ENCODE assay signal across 4 cellular contexts in the genomic region with DNA sequence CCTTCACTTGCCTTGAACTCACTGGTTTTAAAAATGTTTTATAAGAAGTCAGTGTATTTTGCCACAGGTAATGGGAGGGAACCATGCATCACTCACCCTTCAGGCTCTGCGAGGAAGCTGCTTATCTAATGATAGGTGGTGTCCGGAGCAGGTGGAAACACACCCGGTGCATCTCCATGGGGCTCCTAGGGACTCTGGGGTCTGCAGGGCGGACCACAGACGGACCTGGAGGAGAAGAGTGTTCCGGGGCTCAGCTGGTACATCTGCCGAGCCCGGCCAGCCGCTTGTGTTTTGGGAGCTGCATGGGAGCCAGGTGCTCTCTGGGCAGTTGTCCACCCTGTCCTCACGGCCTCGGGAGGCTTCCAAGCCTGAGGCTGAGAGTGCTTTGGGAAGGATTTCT.
"Had no signal": no experiment of that assay in that cellular context is flagged by ENCODE, and none has a peak within 500 bp of the region (broad histone marks: within the 10 kb centered on the region; RNA-seq: fewer than 3 reads in every experiment).

No MANE protein-coding gene starts in this region.

- H3K9me3 Mint-ChIP-seq: GM23338, H9 had no signal

- H3K4me3 ChIP-seq: GM23338 had no signal

- H3K4me3 Mint-ChIP-seq: GM23338, H9 had no signal

- ATAC-seq: GM23338 had no signal

- DNase-seq: H9, HCEC 1CT, IMR-90 had no signal

- H3K27ac Mint-ChIP-seq: GM23338, H9 had no signal
